In genomic region chr12:24902521-24903304, GRCh38 we compare ENCODE assay signal across 8 cellular contexts. TPM values are rescaled to one million over a fixed set of nuclear protein-coding genes. Genes with fewer than 3 reads are reported as not detected.
DNase-seq lines count a peak whose midpoint lies in the region.

No MANE protein-coding gene starts in this region.

- peaks cover 15% of the 10 kb centered on the region for H3K27me3 Mint-ChIP-seq in IgD-negative memory B cell

- H3K4me3 Mint-ChIP-seq in IgD-negative memory B cell, result peak overlapping the region; percentile 14 to 92 (median 86)

- H3K36me3 Mint-ChIP-seq in IgD-negative memory B cell, result peaks cover 1% of the 10 kb centered on the region

- H3K27ac Mint-ChIP-seq in IgD-negative memory B cell, result no peak overlapping the region

- DNase-seq in activated T-cell treated with anti-CD3 and anti-CD28 coated beads for 48 hours (ENCODE audit: low read depth), result peak; percentile 12
- no peak for DNase-seq in activated T-cell treated with anti-CD3 and anti-CD28 coated beads for 4 hours
- DNase-seq in left kidney (ENCODE audit: low read depth, low spot score), result peak; percentile 61
- DNase-seq in stimulated activated CD4-positive, alpha-beta T cell treated with anti-CD3 and anti-CD28 coated beads, Interleukin-2, amount 100 ng/mL, for 48 hours, result peak; percentile 20 to 21
- DNase-seq in NCI-H2081 treated with DMSO at 0.1 percent for 48 hours (lab: John Stamatoyannopoulos, UW), result no peak
- DNase-seq in SKM-1 (lab: John Stamatoyannopoulos, UW; ENCODE audit: unreplicated experiment), result no peak

- peak overlapping the region; percentile 73 for H3K27ac ChIP-seq in cingulate gyrus (ENCODE audit: low read depth, low read length)

- peaks cover 0 to 3% (median 2%) of the 10 kb centered on the region in 3 donors for H3K9me3 Mint-ChIP-seq in IgD-negative memory B cell

- peaks cover 0 to 13% (median 6%) of the 10 kb centered on the region in 3 donors for H3K4me1 Mint-ChIP-seq in IgD-negative memory B cell

RNA-seq across cellular contexts. Expression of gene BCAT1, which starts 46.2 kb away (rescaled TPM):
- polyA plus RNA-seq in IgD-negative memory B cell, result 11.5 TPM

Comparison
In these comparisons a context has a peak if more than half of its experiments do, and no peak if none do; other contexts are left out.
1. DNase-seq: peak in activated T-cell treated with anti-CD3 and anti-CD28 coated beads for 48 hours (single experiment), left kidney (single experiment) and stimulated activated CD4-positive, alpha-beta T cell treated with anti-CD3 and anti-CD28 coated beads, Interleukin-2, amount 100 ng/mL, for 48 hours (2 of 2); none in activated T-cell treated with anti-CD3 and anti-CD28 coated beads for 4 hours (single experiment), NCI-H2081 treated with DMSO at 0.1 percent for 48 hours (single experiment) and SKM-1 (single experiment).